In the genomic region with DNA sequence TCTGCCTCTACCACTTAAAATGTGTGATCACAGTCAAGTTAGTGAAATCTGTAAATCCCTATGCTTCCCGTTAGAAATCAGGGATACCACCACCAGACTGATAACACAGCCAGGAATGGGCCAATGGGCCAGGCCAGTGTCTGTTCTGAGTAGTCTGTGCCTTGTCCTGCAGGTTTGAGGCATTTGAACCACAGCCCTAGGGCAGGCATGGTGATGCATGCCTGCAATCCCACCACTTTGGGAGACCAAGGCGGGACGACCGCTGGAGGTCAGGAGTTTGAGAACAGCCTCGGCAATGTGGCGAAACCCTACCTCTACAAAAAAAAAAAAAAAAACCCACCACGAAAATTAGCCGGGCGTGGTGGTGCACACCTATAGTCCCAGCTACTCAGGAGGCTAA, we compare ENCODE assay signal across 15 cellular contexts. TPM values are rescaled to one million over a fixed set of nuclear protein-coding genes. Genes with fewer than 3 reads are reported as not detected.
DNase-seq lines count a peak whose midpoint lies in the region; ATAC-seq, FAIRE-seq and TF ChIP-seq lines count a peak whose summit lies in the region.
"Had no signal": no experiment of that assay in that cellular context is flagged by ENCODE, and none has a peak within 500 bp of the region (broad histone marks: within the 10 kb centered on the region; RNA-seq: fewer than 3 reads in every experiment).

No MANE protein-coding gene starts in this region.

- peaks cover 63% of the 10 kb centered on the region for H3K4me1 ChIP-seq in CD8-positive, alpha-beta T cell (ENCODE audit: insufficient read depth, low read length)
- H3K4me1 ChIP-seq in HUES48 (ENCODE audit: control insufficient read depth, insufficient read depth, low read length) (peaks cover 56% of the 10 kb centered on the region), GM12878 (ENCODE audit: control insufficient read depth, insufficient read depth, low read length) (peaks cover 66% of the 10 kb centered on the region), psoas muscle (peaks cover 62% of the 10 kb centered on the region), hepatocyte (ENCODE audit: insufficient read depth) (peaks cover 40% of the 10 kb centered on the region)

- in situ Hi-C loops in GM12878 (cut with MboI), result loop anchor here (10.0 kb wide), 1 partner anchor 134 kb away; no protein-coding TSS in a partner anchor

- TF ChIP-seq CTCF in CD8-positive, alpha-beta T cell (IDR thresholded peaks at IDR 0.05), result no peak
- no peak for TF ChIP-seq CTCF in GM12878 (IDR thresholded peaks at IDR 0.05 in 2 of 3, conservative IDR thresholded peaks at IDR 0.05 in 1 of 3; ENCODE audit: control insufficient read depth in 2 of 3, extremely low read depth in 1 of 3, insufficient read depth in 1 of 3, low read depth in 3 of 3, low read length in 3 of 3)
- no peak for TF ChIP-seq CTCF in psoas muscle (IDR thresholded peaks at IDR 0.05)
- no peak for TF ChIP-seq CTCF in hepatocyte (IDR thresholded peaks at IDR 0.05; ENCODE audit: poor library complexity)

- H3K9me3 ChIP-seq in CD8-positive, alpha-beta T cell (ENCODE audit: low read length), result no peaks in the 10 kb centered on the region
- H3K9me3 ChIP-seq in HUES48 (ENCODE audit: control insufficient read depth, insufficient read depth, low read length) (no peaks in the 10 kb centered on the region), GM12878 (replicated peaks; ENCODE audit: control insufficient read depth, insufficient read depth, low read length) (no peaks in the 10 kb centered on the region), psoas muscle (no peaks in the 10 kb centered on the region), hepatocyte (ENCODE audit: low read depth) (no peaks in the 10 kb centered on the region)
- H3K9me3 ChIP-seq: mucosa of descending colon, thoracic aorta had no signal

- no peak overlapping the region for H3K4me3 ChIP-seq in CD8-positive, alpha-beta T cell (ENCODE audit: low read depth, low read length)
- H3K4me3 ChIP-seq in HUES48 (ENCODE audit: low read depth, low read length), result no peak overlapping the region
- H3K4me3 ChIP-seq in GM12878, result no peak overlapping the region
- no peak overlapping the region for H3K4me3 ChIP-seq in psoas muscle
- H3K4me3 ChIP-seq in hepatocyte, result no peak overlapping the region
- H3K4me3 ChIP-seq: mucosa of descending colon, thoracic aorta had no signal

- no peaks in the 10 kb centered on the region for H3K27me3 ChIP-seq in CD8-positive, alpha-beta T cell (ENCODE audit: insufficient read depth, low read length)
- H3K27me3 ChIP-seq in HUES48 (ENCODE audit: control insufficient read depth, insufficient read depth, low read length), result no peaks in the 10 kb centered on the region
- H3K27me3 ChIP-seq in GM12878 (replicated peaks in 1 of 2; ENCODE audit: control insufficient read depth in 2 of 2, insufficient read depth in 2 of 2, low read length in 1 of 2), result no peaks in the 10 kb centered on the region
- H3K27me3 ChIP-seq in psoas muscle (ENCODE audit: insufficient read depth in 3 of 3, low read length in 2 of 3), result no peaks in the 10 kb centered on the region
- no peaks in the 10 kb centered on the region for H3K27me3 ChIP-seq in hepatocyte

- H3K4me1 Mint-ChIP-seq in CD8-positive, alpha-beta T cell (ENCODE audit: low read depth), result peaks cover 71% of the 10 kb centered on the region

- peak overlapping the region; percentile 26; the same call in 1 of the 2 replicates for H3K4me2 ChIP-seq in GM12878 (ENCODE audit: control insufficient read depth, insufficient read depth)
- no peak overlapping the region for H3K4me2 ChIP-seq in hepatocyte

- peaks cover 31% of the 10 kb centered on the region for H3K36me3 ChIP-seq in CD8-positive, alpha-beta T cell (ENCODE audit: insufficient read depth, low read length)
- H3K36me3 ChIP-seq in HUES48 (ENCODE audit: control insufficient read depth, insufficient read depth, low read length) (peaks cover 59% of the 10 kb centered on the region), GM12878 (ENCODE audit: control insufficient read depth in 2 of 2, insufficient read depth in 2 of 2, low read length in 1 of 2) (peaks cover 13 to 22% of the 10 kb centered on the region in 2 experiments; a peak in 3 of 4 replicates), psoas muscle (ENCODE audit: insufficient read depth in 1 of 2, low read depth in 1 of 2) (peaks cover 5 to 57% of the 10 kb centered on the region in 2 donors), hepatocyte (replicated peaks; ENCODE audit: insufficient read depth, low read depth) (no peaks in the 10 kb centered on the region)

- ATAC-seq in CD8-positive, alpha-beta T cell, result no peak
- no peak for ATAC-seq in GM12878
- ATAC-seq in psoas muscle, result no peak
- ATAC-seq: mucosa of descending colon had no signal

- TF ChIP-seq RAD21 in GM12878 (IDR thresholded peaks at IDR 0.05; ENCODE audit: insufficient read depth, low read depth, low read length), result no peak

- WGBS in GM12878 (ENCODE audit: insufficient coverage, insufficient replicate concordance, low lambda C conversion rate, missing lambda C conversion rate), result 76% methylated on average over 5 of the region's 9 CpGs
- WGBS in psoas muscle, 3 donors, result 82 to 85% (median 82%) methylated on average over 9 of the region's 9 CpGs
- WGBS in hepatocyte (ENCODE audit: low lambda C conversion rate, missing lambda C conversion rate), result 79% methylated on average over 6 of the region's 9 CpGs

- H3K79me2 ChIP-seq in GM12878 (ENCODE audit: control insufficient read depth, insufficient read depth, low read length), result no peaks in the 10 kb centered on the region; the same call in none of the 2 replicates
- H3K79me2 ChIP-seq in hepatocyte, result peaks cover 28% of the 10 kb centered on the region

- DNase-seq in CD8-positive, alpha-beta T cell, result no peak
- DNase-seq in GM12878 (ENCODE audit: low read depth, low spot score), result no peak
- peak in 1 of 2 donors; percentile 35 for DNase-seq in psoas muscle
- no peak for DNase-seq in hepatocyte (ENCODE audit: low spot score)
- DNase-seq in NK-92 (lab: John Stamatoyannopoulos, UW; ENCODE audit: unreplicated experiment), result no peak
- DNase-seq in DMS53 treated with DMSO at 0.1 percent for 48 hours (lab: John Stamatoyannopoulos, UW; ENCODE audit: unreplicated experiment), result no peak
- no peak for DNase-seq in NCI-H1105 (lab: John Stamatoyannopoulos, UW)
- DNase-seq: DMS53, NCI-H2081, OCI-M1 had no signal

- CTCF ChIA-PET in CD8-positive, alpha-beta T cell (lab: Charles Lee), result interaction anchor here (0.6 to 12.7 kb wide), 7 partner anchors 13 to 165 kb away, joined by 3 to 265 read pairs (median 53); a partner anchor contains a TSS
- CTCF ChIA-PET in GM12878 (lab: Yijun Ruan, JAX), result interaction anchor here (0.7 to 7.5 kb wide), 17 partner anchors 8 to 219 kb away, joined by 3 to 246 read pairs (median 7); a partner anchor contains a TSS

- SMC1A ChIA-PET in GM12878 (lab: Charles Lee; ENCODE audit: uncharacterized antibody, unreplicated experiment), result interaction anchor here (0.8 to 11.4 kb wide), 15 partner anchors 8 to 214 kb away, joined by 3 to 212 read pairs (median 6); a partner anchor contains a TSS

- peak; percentile 50 for TF ChIP-seq POLR2A in GM12878 (IDR thresholded peaks at IDR 0.05; ENCODE audit: low read depth, low read length)

- H3K27ac Mint-ChIP-seq in CD8-positive, alpha-beta T cell, result peak overlapping the region; percentile 41

- no peaks in the 10 kb centered on the region for H3K9me3 Mint-ChIP-seq in CD8-positive, alpha-beta T cell
- H3K9me3 Mint-ChIP-seq: IgD-negative memory B cell had no signal

- BruUV-seq in GM12878 (replicated peaks; lab: Mats Ljungman, UMichigan), result no TSS peak

- H3K27ac ChIP-seq in CD8-positive, alpha-beta T cell (ENCODE audit: low read depth, low read length), result peak overlapping the region; percentile 18
- H3K27ac ChIP-seq in HUES48 (ENCODE audit: low read depth, low read length), result peak overlapping the region; percentile 2
- H3K27ac ChIP-seq in GM12878 (ENCODE audit: control insufficient read depth, insufficient read depth), result peak overlapping the region; percentile 99
- peak overlapping the region; percentile 99 for H3K27ac ChIP-seq in psoas muscle
- H3K27ac ChIP-seq in hepatocyte, result no peak overlapping the region

- H3K4me3 Mint-ChIP-seq in CD8-positive, alpha-beta T cell, result no peak overlapping the region

- H4K20me1 ChIP-seq in GM12878 (ENCODE audit: control insufficient read depth, insufficient read depth) (no peaks in the 10 kb centered on the region), hepatocyte (ENCODE audit: insufficient read depth, poor library complexity, severe bottlenecking) (no peaks in the 10 kb centered on the region)

- peaks cover 46% of the 10 kb centered on the region for H3K36me3 Mint-ChIP-seq in CD8-positive, alpha-beta T cell
- H3K36me3 Mint-ChIP-seq: IgD-negative memory B cell had no signal

- H3K27me3 Mint-ChIP-seq in CD8-positive, alpha-beta T cell (ENCODE audit: low read depth), result no peaks in the 10 kb centered on the region
- H3K27me3 Mint-ChIP-seq: IgD-negative memory B cell had no signal

- intact Hi-C loops in CD8-positive, alpha-beta T cell (cut with DNase I, micrococcal nuclease), result loop anchor here in 1 of 2 experiments (10.0 kb wide), 1 partner anchor 1644 kb away; a partner anchor contains a TSS
- intact Hi-C loops in GM12878 (cut with micrococcal nuclease; ENCODE audit: unreplicated experiment), result no loop called here
- intact Hi-C loops in psoas muscle (cut with DNase I), result loop anchor here in 1 of 2 donors (5.0 kb wide), 1 partner anchor 61 kb away; no protein-coding TSS in a partner anchor

- TF ChIP-seq EP300 in GM12878 (IDR thresholded peaks at IDR 0.05; ENCODE audit: borderline replicate concordance in 1 of 2, control insufficient read depth in 1 of 2, low read depth in 2 of 2, low read length in 2 of 2), result no peak

- H2AFZ ChIP-seq in GM12878 (ENCODE audit: control insufficient read depth, low read depth, low read length) (no peak overlapping the region), hepatocyte (no peak overlapping the region)

- POLR2A ChIA-PET in CD8-positive, alpha-beta T cell (lab: Charles Lee), result interaction anchor here (0.6 to 10.0 kb wide), 7 partner anchors 8 to 134 kb away, joined by 3 to 89 read pairs (median 12); a partner anchor contains a TSS
- POLR2A ChIA-PET in GM12878 (lab: Charles Lee), result interaction anchor here (0.7 to 11.4 kb wide), 7 partner anchors 12 to 134 kb away, joined by 3 to 188 read pairs (median 6); a partner anchor contains a TSS

- FAIRE-seq in GM12878 (lab: Jason Lieb, UNC), result no peak
- FAIRE-seq: endothelial cell of umbilical vein had no signal

- RAD21 ChIA-PET in GM12878 (lab: Charles Lee; ENCODE audit: unreplicated experiment), result interaction anchor here (0.6 to 13.9 kb wide), 14 partner anchors 7 to 164 kb away, joined by 3 to 313 read pairs (median 10); a partner anchor contains a TSS

- no peaks in the 10 kb centered on the region for H3K9me2 ChIP-seq in hepatocyte (replicated peaks; ENCODE audit: insufficient read depth)

- no peak overlapping the region for H3K9ac ChIP-seq in HUES48 (ENCODE audit: low read depth, low read length)
- H3K9ac ChIP-seq in GM12878 (ENCODE audit: control insufficient read depth, insufficient read depth, low read length), result no peak overlapping the region

RNA-seq across cellular contexts. Expression of a gene that starts 12.1 kb away (rescaled TPM):
- total RNA-seq in CD8-positive, alpha-beta T cell, result 100 to 1,000 TPM; 185 to 188 TPM
- 162 and 186 TPM in 2 replicates for total RNA-seq in GM12878 (2013; cell fraction: nucleolus; rRNA removed)
- 44.4 and 46.6 TPM in 2 replicates for total RNA-seq in GM12878 (2014; rRNA removed)
- 43.5 and 49.6 TPM in 2 replicates for total RNA-seq in GM12878 (2014; rRNA removed; fragmentation: Illumina TruSeq; extraction: Trizol)
- 90.0 and 90.3 TPM in 2 replicates for total RNA-seq in GM12878 (2021)
- polyA plus RNA-seq in GM12878 (2011; ENCODE audit: low read depth), result 6.6 TPM
- polyA plus RNA-seq in GM12878 (2011; rRNA removed), result 12.7 and 16.1 TPM in 2 replicates
- polyA plus RNA-seq in GM12878 (2011; cell fraction: cytosol; rRNA removed), result 8.2 and 13.2 TPM in 2 replicates
- 28.2 and 31.7 TPM in 2 replicates for polyA plus RNA-seq in GM12878 (2011; cell fraction: nucleus; rRNA removed)
- 8.0 and 14.1 TPM in 2 replicates for polyA plus RNA-seq in GM12878 (2012)
- polyA plus RNA-seq in GM12878 (2014; fragmentation: Illumina TruSeq; extraction: Trizol), result 42.3 and 53.4 TPM in 2 replicates
- polyA plus RNA-seq in GM12878 (2014; fragmentation: Nextera tagmentation; extraction: Ambion mirVana), result 1 to 10 TPM in 1 of 2 experiments, under 1 TPM in 1; 0.76 to 1.2 TPM
- 22.5 and 23.5 TPM in 2 replicates for polyA plus RNA-seq in GM12878 (2014; rRNA removed)
- polyA plus RNA-seq in GM12878 (2016; fragmentation: Nextera tagmentation; extraction: Ambion mirVana), result 10 to 100 TPM; 11.8 to 16.4 TPM
- 41.7 and 48.2 TPM in 2 replicates for polyA minus RNA-seq in GM12878 (2011; rRNA and poly(A)+ RNA removed)
- 26.6 and 27.7 TPM in 2 replicates for polyA minus RNA-seq in GM12878 (2011; cell fraction: cytosol; rRNA and poly(A)+ RNA removed)
- polyA minus RNA-seq in GM12878 (2011; cell fraction: nucleus; rRNA and poly(A)+ RNA removed), result 15.3 and 15.4 TPM in 2 replicates
- total RNA-seq in psoas muscle, result 100 to 1,000 TPM; 376 to 679 (median 425) TPM
- 100 to 1,000 TPM in 2 of 3 donors, 10 to 100 TPM in 1; 93.5 to 227 (median 206) TPM for polyA plus RNA-seq in psoas muscle
- total RNA-seq in hepatocyte, result 218 and 237 TPM in 2 replicates
- polyA plus RNA-seq in hepatocyte, result 38.0 and 47.6 TPM in 2 replicates

RNA-seq across cellular contexts. Expression of a gene that starts 15.0 kb away (rescaled TPM):
- total RNA-seq in CD8-positive, alpha-beta T cell, result 1,000 to 10,000 TPM; 2,174 to 2,204 TPM
- 270 and 284 TPM in 2 replicates for total RNA-seq in GM12878 (2013; cell fraction: nucleolus; rRNA removed)
- total RNA-seq in GM12878 (2014; rRNA removed) (2,512 and 2,611 TPM in 2 replicates), GM12878 (2014; rRNA removed; fragmentation: Illumina TruSeq; extraction: Trizol) (2,491 and 2,551 TPM in 2 replicates), GM12878 (2021) (2,218 and 2,306 TPM in 2 replicates), psoas muscle (1,000 to 10,000 TPM; 1,137 to 1,954 (median 1,509) TPM), hepatocyte (1,612 and 1,634 TPM in 2 replicates)
- polyA plus RNA-seq in GM12878 (2011; ENCODE audit: low read depth), result 2,168 TPM
- polyA plus RNA-seq in GM12878 (2011; rRNA removed) (1,766 and 2,335 TPM in 2 replicates), GM12878 (2014; fragmentation: Illumina TruSeq; extraction: Trizol) (2,336 and 2,739 TPM in 2 replicates), GM12878 (2014; fragmentation: Nextera tagmentation; extraction: Ambion mirVana) (1,000 to 10,000 TPM; 1,227 to 1,233 TPM), GM12878 (2014; rRNA removed) (2,498 and 2,961 TPM in 2 replicates), GM12878 (2016; fragmentation: Nextera tagmentation; extraction: Ambion mirVana) (100 to 1,000 TPM; 850 to 912 TPM), psoas muscle (1,000 to 10,000 TPM; 1,687 to 2,356 (median 2,243) TPM), hepatocyte (501 and 526 TPM in 2 replicates)
- polyA plus RNA-seq in GM12878 (2011; cell fraction: cytosol; rRNA removed), result 2,704 and 2,784 TPM in 2 replicates
- 719 and 1,009 TPM in 2 replicates for polyA plus RNA-seq in GM12878 (2011; cell fraction: nucleus; rRNA removed)
- 2,616 and 3,065 TPM in 2 replicates for polyA plus RNA-seq in GM12878 (2012)
- polyA minus RNA-seq in GM12878 (2011; rRNA and poly(A)+ RNA removed), result 1,401 and 2,150 TPM in 2 replicates
- polyA minus RNA-seq in GM12878 (2011; cell fraction: cytosol; rRNA and poly(A)+ RNA removed), result 694 and 779 TPM in 2 replicates
- 161 and 187 TPM in 2 replicates for polyA minus RNA-seq in GM12878 (2011; cell fraction: nucleus; rRNA and poly(A)+ RNA removed)

RNA-seq across cellular contexts. Expression of a gene that starts 32.7 kb away (rescaled TPM):
- total RNA-seq in CD8-positive, alpha-beta T cell, result 10 to 100 TPM; 15.3 to 17.7 TPM
- total RNA-seq in GM12878 (2013; cell fraction: nucleolus; rRNA removed), result 19.1 and 19.7 TPM in 2 replicates
- 12.1 and 12.3 TPM in 2 replicates for total RNA-seq in GM12878 (2014; rRNA removed)
- total RNA-seq in GM12878 (2014; rRNA removed; fragmentation: Illumina TruSeq; extraction: Trizol), result 6.9 and 8.3 TPM in 2 replicates
- 26.6 and 28.4 TPM in 2 replicates for total RNA-seq in GM12878 (2021)
- 6.9 TPM for polyA plus RNA-seq in GM12878 (2011; ENCODE audit: low read depth)
- polyA plus RNA-seq in GM12878 (2011; rRNA removed), result 12.0 and 18.4 TPM in 2 replicates
- 16.6 and 19.8 TPM in 2 replicates for polyA plus RNA-seq in GM12878 (2011; cell fraction: cytosol; rRNA removed)
- 47.4 and 48.5 TPM in 2 replicates for polyA plus RNA-seq in GM12878 (2011; cell fraction: nucleus; rRNA removed)
- 15.7 and 18.2 TPM in 2 replicates for polyA plus RNA-seq in GM12878 (2012)
- polyA plus RNA-seq in GM12878 (2014; fragmentation: Illumina TruSeq; extraction: Trizol), result 9.5 and 14.0 TPM in 2 replicates
- 1 to 10 TPM; 1.1 to 1.4 TPM for polyA plus RNA-seq in GM12878 (2014; fragmentation: Nextera tagmentation; extraction: Ambion mirVana)
- 19.4 and 22.7 TPM in 2 replicates for polyA plus RNA-seq in GM12878 (2014; rRNA removed)
- polyA plus RNA-seq in GM12878 (2016; fragmentation: Nextera tagmentation; extraction: Ambion mirVana), result 10 to 100 TPM; 26.9 to 29.9 TPM
- 8.8 and 10.6 TPM in 2 replicates for polyA minus RNA-seq in GM12878 (2011; rRNA and poly(A)+ RNA removed)
- polyA minus RNA-seq in GM12878 (2011; cell fraction: cytosol; rRNA and poly(A)+ RNA removed), result 3.5 and 4.5 TPM in 2 replicates
- polyA minus RNA-seq in GM12878 (2011; cell fraction: nucleus; rRNA and poly(A)+ RNA removed), result 5.6 and 7.2 TPM in 2 replicates
- total RNA-seq in psoas muscle, result 10 to 100 TPM; 14.3 to 23.7 (median 19.6) TPM
- polyA plus RNA-seq in psoas muscle, result 10 to 100 TPM; 12.1 to 15.5 (median 12.7) TPM
- total RNA-seq in hepatocyte, result 6.7 and 11.7 TPM in 2 replicates
- 14.2 and 16.5 TPM in 2 replicates for polyA plus RNA-seq in hepatocyte

RNA-seq across cellular contexts. Expression of a gene that starts 43.0 kb away (rescaled TPM):
- total RNA-seq in CD8-positive, alpha-beta T cell, result 100 to 1,000 TPM; 148 to 154 TPM
- total RNA-seq in GM12878 (2013; cell fraction: nucleolus; rRNA removed), result 68.4 and 79.3 TPM in 2 replicates
- total RNA-seq in GM12878 (2014; rRNA removed) (195 and 201 TPM in 2 replicates), GM12878 (2014; rRNA removed; fragmentation: Illumina TruSeq; extraction: Trizol) (174 and 178 TPM in 2 replicates), GM12878 (2021) (189 and 196 TPM in 2 replicates), psoas muscle (10 to 100 TPM; 20.0 to 32.5 (median 28.6) TPM), hepatocyte (46.8 and 53.1 TPM in 2 replicates)
- polyA plus RNA-seq in GM12878 (2011; ENCODE audit: low read depth), result 48.7 TPM
- polyA plus RNA-seq in GM12878 (2011; rRNA removed) (43.2 and 53.2 TPM in 2 replicates), GM12878 (2014; fragmentation: Illumina TruSeq; extraction: Trizol) (198 and 201 TPM in 2 replicates), GM12878 (2014; fragmentation: Nextera tagmentation; extraction: Ambion mirVana) (1 to 10 TPM; 6.7 to 6.8 TPM), GM12878 (2014; rRNA removed) (135 and 137 TPM in 2 replicates), GM12878 (2016; fragmentation: Nextera tagmentation; extraction: Ambion mirVana) (10 to 100 TPM; 76.3 to 90.3 TPM), psoas muscle (10 to 100 TPM; 18.4 to 27.1 (median 26.9) TPM), hepatocyte (17.1 and 25.6 TPM in 2 replicates)
- polyA plus RNA-seq in GM12878 (2011; cell fraction: cytosol; rRNA removed), result 68.6 and 69.6 TPM in 2 replicates
- 136 and 209 TPM in 2 replicates for polyA plus RNA-seq in GM12878 (2011; cell fraction: nucleus; rRNA removed)
- polyA plus RNA-seq in GM12878 (2012), result 75.6 and 111 TPM in 2 replicates
- 82.3 and 108 TPM in 2 replicates for polyA minus RNA-seq in GM12878 (2011; rRNA and poly(A)+ RNA removed)
- 43.6 and 46.5 TPM in 2 replicates for polyA minus RNA-seq in GM12878 (2011; cell fraction: cytosol; rRNA and poly(A)+ RNA removed)
- polyA minus RNA-seq in GM12878 (2011; cell fraction: nucleus; rRNA and poly(A)+ RNA removed), result 51.3 and 83.7 TPM in 2 replicates

RNA-seq across cellular contexts. Expression of a gene that starts 53.9 kb away (rescaled TPM):
- total RNA-seq in CD8-positive, alpha-beta T cell, result 100 to 1,000 TPM; 167 to 189 TPM
- 48.1 and 57.5 TPM in 2 replicates for total RNA-seq in GM12878 (2013; cell fraction: nucleolus; rRNA removed)
- total RNA-seq in GM12878 (2014; rRNA removed), result 22.5 and 23.9 TPM in 2 replicates
- total RNA-seq in GM12878 (2014; rRNA removed; fragmentation: Illumina TruSeq; extraction: Trizol), result 14.0 and 17.3 TPM in 2 replicates
- 69.8 and 82.5 TPM in 2 replicates for total RNA-seq in GM12878 (2021)
- polyA plus RNA-seq in GM12878 (2011; ENCODE audit: low read depth), result 19.2 TPM
- polyA plus RNA-seq in GM12878 (2011; rRNA removed), result 18.4 and 27.1 TPM in 2 replicates
- 25.4 and 33.5 TPM in 2 replicates for polyA plus RNA-seq in GM12878 (2011; cell fraction: cytosol; rRNA removed)
- 197 and 232 TPM in 2 replicates for polyA plus RNA-seq in GM12878 (2011; cell fraction: nucleus; rRNA removed)
- polyA plus RNA-seq in GM12878 (2012), result 42.2 and 48.7 TPM in 2 replicates
- 16.3 and 21.9 TPM in 2 replicates for polyA plus RNA-seq in GM12878 (2014; fragmentation: Illumina TruSeq; extraction: Trizol)
- 1 to 10 TPM in 1 of 2 experiments, under 1 TPM in 1; 0.58 to 1.2 TPM for polyA plus RNA-seq in GM12878 (2014; fragmentation: Nextera tagmentation; extraction: Ambion mirVana)
- 45.7 and 61.0 TPM in 2 replicates for polyA plus RNA-seq in GM12878 (2014; rRNA removed)
- 10 to 100 TPM; 25.6 to 26.8 TPM for polyA plus RNA-seq in GM12878 (2016; fragmentation: Nextera tagmentation; extraction: Ambion mirVana)
- polyA minus RNA-seq in GM12878 (2011; rRNA and poly(A)+ RNA removed), result 20.3 and 27.6 TPM in 2 replicates
- polyA minus RNA-seq in GM12878 (2011; cell fraction: cytosol; rRNA and poly(A)+ RNA removed), result 12.0 and 12.2 TPM in 2 replicates
- polyA minus RNA-seq in GM12878 (2011; cell fraction: nucleus; rRNA and poly(A)+ RNA removed), result 22.6 and 35.8 TPM in 2 replicates
- 10 to 100 TPM; 14.1 to 19.5 (median 16.9) TPM for total RNA-seq in psoas muscle
- 10 to 100 TPM in 2 of 3 donors, 1 to 10 TPM in 1; 7.4 to 11.3 (median 11.1) TPM for polyA plus RNA-seq in psoas muscle
- 18.3 and 21.6 TPM in 2 replicates for total RNA-seq in hepatocyte
- polyA plus RNA-seq in hepatocyte, result 22.6 and 51.0 TPM in 2 replicates
